In the genomic region with DNA sequence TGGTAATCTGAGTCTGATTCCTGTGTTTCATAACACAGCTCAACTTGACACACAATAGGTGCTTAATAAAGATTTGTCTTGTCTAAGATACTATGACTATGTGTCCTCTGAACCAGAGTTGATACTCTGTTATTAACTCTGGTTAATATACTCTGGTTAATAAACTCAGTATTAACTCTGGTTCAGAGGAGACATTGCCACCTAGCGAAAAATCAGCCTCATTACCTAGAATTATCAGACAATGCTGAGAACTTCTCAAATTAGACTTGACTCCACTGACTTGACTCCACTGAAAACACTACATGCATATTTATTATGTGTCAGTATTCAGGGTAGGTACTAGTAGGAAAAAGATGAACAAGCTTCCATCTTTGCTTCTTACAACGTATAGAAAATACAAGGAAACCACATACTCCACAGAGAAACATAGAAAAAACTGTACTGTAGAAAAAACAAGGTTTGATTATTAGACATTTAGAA, we compare ENCODE assay signal across 8 cellular contexts.
DNase-seq lines count a peak whose midpoint lies in the region; TF ChIP-seq lines count a peak whose summit lies in the region.

No MANE protein-coding gene starts in this region.

- H3K4me1 ChIP-seq in neutrophil (ENCODE audit: control insufficient read depth in 1 of 2, insufficient read depth in 1 of 2, low read depth in 1 of 2, low read length in 1 of 2): peaks cover 19% of the 10 kb centered on the region in 2 experiments

- POLR2A ChIA-PET in HEK293T (lab: Yijun Ruan, JAX): no interaction called here

- H3K9me3 ChIP-seq in neutrophil: no peaks in the 10 kb centered on the region

- no peak overlapping the region for H3K4me3 ChIP-seq in neutrophil (ENCODE audit: low read depth in 1 of 2, low read length in 1 of 2)

- CTCF ChIA-PET in HEK293T (lab: Yijun Ruan, JAX): interaction anchor here (0.6 to 1.2 kb wide), 2 partner anchors 277 to 1127 kb away, joined by 3 read pairs; no protein-coding TSS in a partner anchor

- no peaks in the 10 kb centered on the region for H3K36me3 ChIP-seq in neutrophil

- no peaks in the 10 kb centered on the region for H3K27me3 ChIP-seq in neutrophil

- in situ Hi-C loops in ACHN (cut with HindIII; ENCODE audit: low pct_ligation_motif_present, low pct_unique_long_range_greater_than_20kb, low sequenced_read_pairs): no loop called here

- DNase-seq in ACHN (peak; percentile 29), GM10266 (ENCODE audit: extremely low spot score) (peak; percentile 41), HEK293T (ENCODE audit: extremely low spot score) (peak; percentile 40), LoVo (ENCODE audit: low spot score) (peak; percentile 43), SKM-1 treated with dmso at 0.1 percent for 144 hours (lab: John Stamatoyannopoulos, UW; ENCODE audit: unreplicated experiment) (peak; percentile 41), fibroblast of gingiva (ENCODE audit: low read depth) (peak; percentile 9), HK-2 (ENCODE audit: unreplicated experiment) (no peak)

- TF ChIP-seq CTCF in GM10266 (IDR thresholded peaks at IDR 0.05; ENCODE audit: control insufficient read depth, insufficient read depth, low read depth, missing control alignments) (peak; percentile 62), neutrophil (IDR thresholded peaks at IDR 0.05) (peak; percentile 29)

- H3K27ac ChIP-seq in neutrophil: peak overlapping the region; percentile 26

TF ChIP-seq in HEK293T, 16 proteins besides CTCF, POLR2A, EP300 and RAD21:
- TF ChIP-seq SUZ12 (IDR thresholded peaks at IDR 0.05): no peak
- no peak for TF ChIP-seq NFRKB (IDR thresholded peaks at IDR 0.05)
- TF ChIP-seq ELF4 (IDR thresholded peaks at IDR 0.05): no peak
- no peak for TF ChIP-seq SP1 (IDR thresholded peaks at IDR 0.05)
- no peak for TF ChIP-seq TARDBP (IDR thresholded peaks at IDR 0.05)
- no peak for TF ChIP-seq ARNT (IDR thresholded peaks at IDR 0.05)
- no peak for TF ChIP-seq FOXA1 (IDR thresholded peaks at IDR 0.05)
- TF ChIP-seq, protein P1, sequence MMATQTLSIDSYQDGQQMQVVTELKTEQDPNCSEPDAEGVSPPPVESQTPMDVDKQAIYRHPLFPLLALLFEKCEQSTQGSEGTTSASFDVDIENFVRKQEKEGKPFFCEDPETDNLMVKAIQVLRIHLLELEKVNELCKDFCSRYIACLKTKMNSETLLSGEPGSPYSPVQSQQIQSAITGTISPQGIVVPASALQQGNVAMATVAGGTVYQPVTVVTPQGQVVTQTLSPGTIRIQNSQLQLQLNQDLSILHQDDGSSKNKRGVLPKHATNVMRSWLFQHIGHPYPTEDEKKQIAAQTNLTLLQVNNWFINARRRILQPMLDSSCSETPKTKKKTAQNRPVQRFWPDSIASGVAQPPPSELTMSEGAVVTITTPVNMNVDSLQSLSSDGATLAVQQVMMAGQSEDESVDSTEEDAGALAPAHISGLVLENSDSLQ (IDR thresholded peaks at IDR 0.05): no peak
- TF ChIP-seq HDGF (IDR thresholded peaks at IDR 0.05; ENCODE audit: borderline replicate concordance): no peak
- no peak for TF ChIP-seq FOXM1 (IDR thresholded peaks at IDR 0.05; ENCODE audit: borderline replicate concordance)
- TF ChIP-seq FOXK2 (IDR thresholded peaks at IDR 0.05): no peak
- TF ChIP-seq CTBP1 (IDR thresholded peaks at IDR 0.05; ENCODE audit: borderline replicate concordance): no peak
- no peak for TF ChIP-seq ZNF384 (IDR thresholded peaks at IDR 0.05)
- TF ChIP-seq L3MBTL2 (conservative IDR thresholded peaks at IDR 0.05): no peak
- no peak for TF ChIP-seq LEF1 (IDR thresholded peaks at IDR 0.05; ENCODE audit: borderline replicate concordance)
- no peak for TF ChIP-seq BHLHE40 (IDR thresholded peaks at IDR 0.05; ENCODE audit: borderline replicate concordance)
